ENCODE assay signal across 25 cellular contexts in genomic region chr6:41551857-41552256, GRCh38.
"Had no signal": no experiment of that assay in that cellular context is flagged by ENCODE, and none has a peak within 500 bp of the region (broad histone marks: within the 10 kb centered on the region; RNA-seq: fewer than 3 reads in every experiment).

No MANE protein-coding gene starts in this region.

- H3K27me3 ChIP-seq: body of pancreas, foreskin keratinocyte, pancreas, uterus had no signal

- H3K36me3 ChIP-seq: neutrophil, pancreas, transverse colon, uterus had no signal

- H3K4me3 Mint-ChIP-seq: activated CD4-positive, alpha-beta T cell treated with anti-CD3 and anti-CD28 coated beads, Interleukin-2, amount 10 ng/mL, durations not matched to agents 7 days and 5 days; activated CD8-positive, alpha-beta memory T cell treated with anti-CD3 and anti-CD28 coated beads, Interleukin-2, amount 10 ng/mL, durations not matched to agents 7 days and 5 days; activated CD8-positive, alpha-beta T cell treated with anti-CD3 and anti-CD28 coated beads for 36 hours; activated naive CD4-positive, alpha-beta T cell treated with anti-CD3 and anti-CD28 coated beads, Interleukin-2, amount 10 ng/mL, durations not matched to agents 7 days and 5 days; activated naive CD8-positive, alpha-beta T cell treated with anti-CD3 and anti-CD28 coated beads, Interleukin-2, amount 50 U/mL, for 24 hours; stimulated activated effector memory CD8-positive, alpha-beta T cell treated with anti-CD3 and anti-CD28 coated beads, Interleukin-12 subunit alpha, Interleukin-12 subunit beta, amount 100 ng/mL, for 72 hours; T-cell; T-helper 2 cell treated with Interferon-gamma antibody and Interleukin-4, amounts not matched to agents 5 μg/mL and 100 μg/mL, for 36 hours had no signal

- H3K4me3 ChIP-seq: body of pancreas, mucosa of descending colon, pancreas, skin epidermis, transverse colon, uterus had no signal

- DNase-seq: activated CD4-positive, alpha-beta T cell treated with anti-CD3 and anti-CD28 coated beads, Interleukin-2, amount 10 ng/mL, durations not matched to agents 7 days and 5 days; activated CD4-positive, CD25-positive, alpha-beta regulatory T cell treated with anti-CD3 and anti-CD28 coated beads, Interleukin-2, amount 50 U/mL, for 72 hours; activated CD8-positive, alpha-beta memory T cell treated with anti-CD3 and anti-CD28 coated beads, Interleukin-2, amount 10 ng/mL, durations not matched to agents 7 days and 5 days; activated CD8-positive, alpha-beta T cell treated with anti-CD3 and anti-CD28 coated beads for 36 hours; activated effector memory CD4-positive, alpha-beta T cell treated with anti-CD3 and anti-CD28 coated beads, Interleukin-2, amount 50 U/mL, for 16 hours; activated naive CD4-positive, alpha-beta T cell treated with anti-CD3 and anti-CD28 coated beads, Interleukin-2, amount 10 ng/mL, durations not matched to agents 7 days and 5 days; activated naive CD8-positive, alpha-beta T cell treated with anti-CD3 and anti-CD28 coated beads, Interleukin-2, amount 50 U/mL, for 24 hours; activated T-cell treated with anti-CD3 and anti-CD28 coated beads for 4 hours; foreskin keratinocyte; hippocampal formation; kidney glomerular epithelial cell; left ventricle myocardium superior; mucosa of descending colon; right cardiac atrium; stimulated activated CD4-positive, alpha-beta T cell treated with anti-CD3 and anti-CD28 coated beads, Interleukin-2, amount 100 ng/mL, for 24 hours; T-cell; transverse colon; uterus had no signal

- H3K4me1 ChIP-seq: foreskin keratinocyte had no signal

- H3K9me3 ChIP-seq: body of pancreas, mucosa of descending colon, neutrophil, pancreas, transverse colon, uterus had no signal

- H3K27ac ChIP-seq: foreskin keratinocyte, neutrophil, skin epidermis, transverse colon, VCaP had no signal

- H3K36me3 Mint-ChIP-seq: activated CD8-positive, alpha-beta memory T cell treated with anti-CD3 and anti-CD28 coated beads, Interleukin-2, amount 10 ng/mL, durations not matched to agents 7 days and 5 days had no signal

- H3K9me3 Mint-ChIP-seq: activated CD4-positive, alpha-beta T cell treated with anti-CD3 and anti-CD28 coated beads, Interleukin-2, amount 10 ng/mL, durations not matched to agents 7 days and 5 days; activated CD8-positive, alpha-beta T cell treated with anti-CD3 and anti-CD28 coated beads for 36 hours; activated naive CD4-positive, alpha-beta T cell treated with anti-CD3 and anti-CD28 coated beads, Interleukin-2, amount 10 ng/mL, durations not matched to agents 7 days and 5 days; activated naive CD8-positive, alpha-beta T cell treated with anti-CD3 and anti-CD28 coated beads, Interleukin-2, amount 50 U/mL, for 24 hours; stimulated activated effector memory CD8-positive, alpha-beta T cell treated with anti-CD3 and anti-CD28 coated beads, Interleukin-12 subunit alpha, Interleukin-12 subunit beta, amount 100 ng/mL, for 72 hours; T-cell; T-helper 2 cell treated with Interferon-gamma antibody and Interleukin-4, amounts not matched to agents 5 μg/mL and 100 μg/mL, for 36 hours had no signal

- H3K27ac Mint-ChIP-seq: activated CD4-positive, alpha-beta T cell treated with anti-CD3 and anti-CD28 coated beads, Interleukin-2, amount 10 ng/mL, durations not matched to agents 7 days and 5 days; activated CD8-positive, alpha-beta memory T cell treated with anti-CD3 and anti-CD28 coated beads, Interleukin-2, amount 10 ng/mL, durations not matched to agents 7 days and 5 days; activated CD8-positive, alpha-beta T cell treated with anti-CD3 and anti-CD28 coated beads for 36 hours; activated naive CD4-positive, alpha-beta T cell treated with anti-CD3 and anti-CD28 coated beads, Interleukin-2, amount 10 ng/mL, durations not matched to agents 7 days and 5 days; activated naive CD8-positive, alpha-beta T cell treated with anti-CD3 and anti-CD28 coated beads, Interleukin-2, amount 50 U/mL, for 24 hours; stimulated activated effector memory CD8-positive, alpha-beta T cell treated with anti-CD3 and anti-CD28 coated beads, Interleukin-12 subunit alpha, Interleukin-12 subunit beta, amount 100 ng/mL, for 72 hours; T-cell; T-helper 2 cell treated with Interferon-gamma antibody and Interleukin-4, amounts not matched to agents 5 μg/mL and 100 μg/mL, for 36 hours had no signal
